18 cellular contexts compared by ENCODE assay signal in the genomic region with DNA sequence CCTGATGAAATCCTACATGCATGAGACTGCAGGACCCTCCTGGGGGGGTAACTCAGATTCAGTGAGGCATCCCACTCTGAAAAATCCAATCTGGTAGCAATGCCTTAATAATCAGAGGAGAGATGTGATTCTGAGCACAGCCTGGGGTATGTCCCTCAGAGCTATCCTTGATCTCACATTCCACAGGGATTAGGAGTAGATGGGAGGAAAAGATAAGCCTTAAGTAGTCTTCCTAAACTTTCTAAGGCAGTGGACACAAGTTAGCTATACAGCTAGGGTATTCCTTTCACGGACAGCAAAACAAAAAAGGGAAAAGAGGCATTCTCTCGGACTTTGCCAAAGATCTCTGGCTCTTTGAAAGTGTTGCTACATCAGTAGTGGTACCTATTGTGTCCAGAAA. TPM values are rescaled to one million over a fixed set of nuclear protein-coding genes. Genes with fewer than 3 reads are reported as not detected.
"Had no signal": no experiment of that assay in that cellular context is flagged by ENCODE, and none has a peak within 500 bp of the region (broad histone marks: within the 10 kb centered on the region; RNA-seq: fewer than 3 reads in every experiment).

No MANE protein-coding gene starts in this region.

- DNase-seq: activated CD4-positive, alpha-beta T cell treated with anti-CD3 and anti-CD28 coated beads, Interleukin-2, amount 50 U/mL, for 1 hour; activated naive CD4-positive, alpha-beta T cell treated with Interleukin-2 at 50 U/mL for 16 hours; aorta; cerebellar nuclear complex; effector CD8-positive, alpha-beta T cell; heart right ventricle; left colon; lower lobe of right lung; naive B cell; pancreas; spleen; stomach; testis had no signal

- ATAC-seq: activated CD4-positive, CD25-positive, alpha-beta regulatory T cell treated with anti-CD3 and anti-CD28 coated beads, Interleukin-2, amount 50 U/mL, for 24 hours; gastroesophageal sphincter; heart right ventricle; left colon; lower lobe of right lung; pancreas; sciatic nerve had no signal

- FAIRE-seq: pancreas had no signal

RNA-seq across cellular contexts. Expression of gene SPATA9, which starts 3.9 kb away (rescaled TPM):
- total RNA-seq: activated CD8-positive, alpha-beta memory T cell treated with anti-CD3 and anti-CD28 coated beads for 36 hours; heart right ventricle; lower lobe of right lung; mononuclear cell had no signal
